1 cellular context compared by ENCODE assay signal in genomic region chr3:14423197-14423743, GRCh38.
TF ChIP-seq lines count a peak whose summit lies in the region.

No MANE protein-coding gene starts in this region.

TF ChIP-seq in K562, 482 proteins besides CTCF, POLR2A, EP300 and RAD21 (continued from another document):
- TF ChIP-seq TOE1 (IDR thresholded peaks at IDR 0.05; ENCODE audit: borderline replicate concordance) (no peak), TOE1 (CRISPR knock-in tag; IDR thresholded peaks at IDR 0.05; ENCODE audit: borderline replicate concordance, low read depth) (no peak), CEBPB (tag; IDR thresholded peaks at IDR 0.05) (peak; percentile 69), ESRRA (IDR thresholded peaks at IDR 0.05; ENCODE audit: borderline replicate concordance, low read depth) (peak; percentile 64; the same call in 1 of the 2 replicates), E2F5 (CRISPR knock-in tag; IDR thresholded peaks at IDR 0.05) (no peak), SMARCB1 (IDR thresholded peaks at IDR 0.05; ENCODE audit: insufficient read length, low read depth) (no peak), CEBPG (CRISPR knock-in tag; IDR thresholded peaks at IDR 0.05) (peak; percentile 62), CEBPG (tag; conservative IDR thresholded peaks at IDR 0.05 in 1 of 2, IDR thresholded peaks at IDR 0.05 in 1 of 2) (peak in 1 of 2 experiments; percentile 39; a peak in 2 of 4 replicates), ETV1 (tag; conservative IDR thresholded peaks at IDR 0.05; ENCODE audit: low read depth) (0 out of 2 replicates have a peak, but pooled peaks have one; percentile 14), BRD9 (IDR thresholded peaks at IDR 0.05; ENCODE audit: low read depth, partially characterized antibody) (peak; percentile 51), ZNF740 (CRISPR knock-in tag; IDR thresholded peaks at IDR 0.05) (0 out of 2 replicates have a peak, but pooled peaks have one; percentile 16), ZNF740 (tag; IDR thresholded peaks at IDR 0.05) (no peak), ADNP (tag; IDR thresholded peaks at IDR 0.05) (peak; percentile 95), RBM22 (IDR thresholded peaks at IDR 0.05; ENCODE audit: low read depth, low read length, poor library complexity, severe bottlenecking) (no peak), NR4A1 (CRISPR knock-in tag; IDR thresholded peaks at IDR 0.05) (no peak), NR4A1 (tag; IDR thresholded peaks at IDR 0.05) (0 out of 2 replicates have a peak, but pooled peaks have one; percentile 27), PHF20 (IDR thresholded peaks at IDR 0.05; ENCODE audit: partially characterized antibody) (peak; percentile 39), SAFB (IDR thresholded peaks at IDR 0.05; ENCODE audit: borderline replicate concordance, low read depth, low read length) (no peak), SP2 (IDR thresholded peaks at IDR 0.05; ENCODE audit: extremely low read depth, low read depth, low read length, poor library complexity, severe bottlenecking) (no peak), ZNF699 (CRISPR knock-in tag; IDR thresholded peaks at IDR 0.05; ENCODE audit: insufficient replicate concordance) (no peak), RCOR1 (IDR thresholded peaks at IDR 0.05; ENCODE audit: borderline replicate concordance in 1 of 2, low read depth in 2 of 2, low read length in 2 of 2) (peak; percentile 63 to 89; a peak in 3 of 4 replicates), ZNF444 (CRISPR knock-in tag; IDR thresholded peaks at IDR 0.05) (no peak), PTBP1 (IDR thresholded peaks at IDR 0.05; ENCODE audit: low read depth, low read length) (0 out of 2 replicates have a peak, but pooled peaks have one; percentile 69), ZNF408 (CRISPR knock-in tag; IDR thresholded peaks at IDR 0.05; ENCODE audit: low read depth) (no peak), ZKSCAN1 (IDR thresholded peaks at IDR 0.05; ENCODE audit: low read depth, low read length) (no peak), KDM1A (IDR thresholded peaks at IDR 0.05) (peak; percentile 88 to 94), SNIP1 (IDR thresholded peaks at IDR 0.05; ENCODE audit: low read depth) (no peak), MCM5 (IDR thresholded peaks at IDR 0.05; ENCODE audit: low read depth) (no peak), NR0B1 (IDR thresholded peaks at IDR 0.05; ENCODE audit: partially characterized antibody) (no peak), HDAC1 (IDR thresholded peaks at IDR 0.05) (peak in 1 of 2 experiments; percentile 58; a peak in 1 of 4 replicates), NBN (IDR thresholded peaks at IDR 0.05; ENCODE audit: low read depth) (no peak), PPARD (CRISPR knock-in tag; IDR thresholded peaks at IDR 0.05) (no peak), ZNF232 (CRISPR knock-in tag; IDR thresholded peaks at IDR 0.05) (no peak), ZNF76 (CRISPR knock-in tag; IDR thresholded peaks at IDR 0.05; ENCODE audit: borderline replicate concordance) (no peak), ESRRB (CRISPR knock-in tag; IDR thresholded peaks at IDR 0.05; ENCODE audit: borderline replicate concordance) (no peak), ZNF589 (CRISPR knock-in tag; IDR thresholded peaks at IDR 0.05; ENCODE audit: low read depth) (no peak), CBX3 (IDR thresholded peaks at IDR 0.05; ENCODE audit: borderline replicate concordance in 1 of 2, low read length in 2 of 2) (0 out of 3 replicates have a peak, but pooled peaks of 1 of the 2 experiments have one; percentile 52), NCOA6 (IDR thresholded peaks at IDR 0.05) (no peak), ZFP36 (IDR thresholded peaks at IDR 0.05; ENCODE audit: low read depth, low read length, partially characterized antibody) (peak; percentile 89), ZNF174 (CRISPR knock-in tag; IDR thresholded peaks at IDR 0.05) (no peak), PRPF4 (IDR thresholded peaks at IDR 0.05; ENCODE audit: insufficient read depth, low read depth, low read length, poor library complexity, severe bottlenecking) (no peak), ZNF511 (CRISPR knock-in tag; IDR thresholded peaks at IDR 0.05) (0 out of 2 replicates have a peak, but pooled peaks have one; percentile 9), BCOR (IDR thresholded peaks at IDR 0.05) (peak; percentile 99), POLR2AphosphoS5 (IDR thresholded peaks at IDR 0.05; ENCODE audit: control insufficient read depth, insufficient read depth, low read depth, low read length) (no peak), SMARCA5 (IDR thresholded peaks at IDR 0.05) (peak; percentile 99)
- TF ChIP-seq, protein P1, sequence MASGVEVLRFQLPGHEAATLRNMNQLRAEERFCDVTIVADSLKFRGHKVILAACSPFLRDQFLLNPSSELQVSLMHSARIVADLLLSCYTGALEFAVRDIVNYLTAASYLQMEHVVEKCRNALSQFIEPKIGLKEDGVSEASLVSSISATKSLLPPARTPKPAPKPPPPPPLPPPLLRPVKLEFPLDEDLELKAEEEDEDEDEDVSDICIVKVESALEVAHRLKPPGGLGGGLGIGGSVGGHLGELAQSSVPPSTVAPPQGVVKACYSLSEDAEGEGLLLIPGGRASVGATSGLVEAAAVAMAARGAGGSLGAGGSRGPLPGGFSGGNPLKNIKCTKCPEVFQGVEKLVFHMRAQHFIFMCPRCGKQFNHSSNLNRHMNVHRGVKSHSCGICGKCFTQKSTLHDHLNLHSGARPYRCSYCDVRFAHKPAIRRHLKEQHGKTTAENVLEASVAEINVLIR (CRISPR knock-in tag; IDR thresholded peaks at IDR 0.05), result no peak
- TF ChIP-seq, protein P2, sequence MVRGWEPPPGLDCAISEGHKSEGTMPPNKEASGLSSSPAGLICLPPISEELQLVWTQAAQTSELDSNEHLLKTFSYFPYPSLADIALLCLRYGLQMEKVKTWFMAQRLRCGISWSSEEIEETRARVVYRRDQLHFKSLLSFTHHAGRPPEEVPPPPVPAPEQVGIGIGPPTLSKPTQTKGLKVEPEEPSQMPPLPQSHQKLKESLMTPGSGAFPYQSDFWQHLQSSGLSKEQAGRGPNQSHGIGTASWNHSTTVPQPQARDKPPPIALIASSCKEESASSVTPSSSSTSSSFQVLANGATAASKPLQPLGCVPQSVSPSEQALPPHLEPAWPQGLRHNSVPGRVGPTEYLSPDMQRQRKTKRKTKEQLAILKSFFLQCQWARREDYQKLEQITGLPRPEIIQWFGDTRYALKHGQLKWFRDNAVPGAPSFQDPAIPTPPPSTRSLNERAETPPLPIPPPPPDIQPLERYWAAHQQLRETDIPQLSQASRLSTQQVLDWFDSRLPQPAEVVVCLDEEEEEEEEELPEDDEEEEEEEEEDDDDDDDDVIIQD (CRISPR knock-in tag; IDR thresholded peaks at IDR 0.05), result no peak
- TF ChIP-seq, protein P3, sequence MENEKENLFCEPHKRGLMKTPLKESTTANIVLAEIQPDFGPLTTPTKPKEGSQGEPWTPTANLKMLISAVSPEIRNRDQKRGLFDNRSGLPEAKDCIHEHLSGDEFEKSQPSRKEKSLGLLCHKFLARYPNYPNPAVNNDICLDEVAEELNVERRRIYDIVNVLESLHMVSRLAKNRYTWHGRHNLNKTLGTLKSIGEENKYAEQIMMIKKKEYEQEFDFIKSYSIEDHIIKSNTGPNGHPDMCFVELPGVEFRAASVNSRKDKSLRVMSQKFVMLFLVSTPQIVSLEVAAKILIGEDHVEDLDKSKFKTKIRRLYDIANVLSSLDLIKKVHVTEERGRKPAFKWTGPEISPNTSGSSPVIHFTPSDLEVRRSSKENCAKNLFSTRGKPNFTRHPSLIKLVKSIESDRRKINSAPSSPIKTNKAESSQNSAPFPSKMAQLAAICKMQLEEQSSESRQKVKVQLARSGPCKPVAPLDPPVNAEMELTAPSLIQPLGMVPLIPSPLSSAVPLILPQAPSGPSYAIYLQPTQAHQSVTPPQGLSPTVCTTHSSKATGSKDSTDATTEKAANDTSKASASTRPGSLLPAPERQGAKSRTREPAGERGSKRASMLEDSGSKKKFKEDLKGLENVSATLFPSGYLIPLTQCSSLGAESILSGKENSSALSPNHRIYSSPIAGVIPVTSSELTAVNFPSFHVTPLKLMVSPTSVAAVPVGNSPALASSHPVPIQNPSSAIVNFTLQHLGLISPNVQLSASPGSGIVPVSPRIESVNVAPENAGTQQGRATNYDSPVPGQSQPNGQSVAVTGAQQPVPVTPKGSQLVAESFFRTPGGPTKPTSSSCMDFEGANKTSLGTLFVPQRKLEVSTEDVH (IDR thresholded peaks at IDR 0.05; ENCODE audit: low read depth, partially characterized antibody), result no peak
